In genomic region chr12:109186993-109187653, GRCh38 we compare ENCODE assay signal across 1 cellular context.
TF ChIP-seq lines count a peak whose summit lies in the region.

No MANE protein-coding gene starts in this region.

TF ChIP-seq in HEK293, 187 proteins besides CTCF, POLR2A, EP300 and RAD21 (continued from another document and continues in another):
- TF ChIP-seq ZNF792 (tag by site-specific recombination; IDR thresholded peaks at IDR 0.05) (no peak), TRIM28 (IDR thresholded peaks at IDR 0.05; ENCODE audit: borderline replicate concordance, low read length) (no peak), ZNF19 (tag by site-specific recombination; IDR thresholded peaks at IDR 0.05; ENCODE audit: low read depth) (peak; percentile 40; the same call in 1 of the 2 replicates), SCRT1 (tag by site-specific recombination; IDR thresholded peaks at IDR 0.05; ENCODE audit: borderline replicate concordance) (no peak), ZBTB49 (tag by site-specific recombination; IDR thresholded peaks at IDR 0.05; ENCODE audit: low read depth) (no peak), ZNF324 (tag by site-specific recombination; IDR thresholded peaks at IDR 0.05) (no peak), ZNF366 (tag by site-specific recombination; conservative IDR thresholded peaks at IDR 0.05) (peak; percentile 90), YY1 (tag by site-specific recombination; IDR thresholded peaks at IDR 0.05) (no peak), ZNF596 (tag by site-specific recombination; IDR thresholded peaks at IDR 0.05) (no peak), ZNF660 (tag by site-specific recombination; IDR thresholded peaks at IDR 0.05) (no peak), ZNF785 (tag by site-specific recombination; IDR thresholded peaks at IDR 0.05) (no peak), ZEB2 (tag by site-specific recombination; IDR thresholded peaks at IDR 0.05) (no peak), ZNF335 (tag by site-specific recombination; conservative IDR thresholded peaks at IDR 0.05) (no peak), HOXA7 (CRISPR knock-in tag; IDR thresholded peaks at IDR 0.05; ENCODE audit: borderline replicate concordance) (no peak), ZBTB21 (tag by site-specific recombination; IDR thresholded peaks at IDR 0.05) (peak; percentile 61), ZNF169 (tag by site-specific recombination; IDR thresholded peaks at IDR 0.05) (no peak), ZNF707 (tag by site-specific recombination; IDR thresholded peaks at IDR 0.05) (no peak), ZNF529 (tag by site-specific recombination; IDR thresholded peaks at IDR 0.05; ENCODE audit: insufficient replicate concordance) (peak; percentile 74), ZNF404 (tag by site-specific recombination; IDR thresholded peaks at IDR 0.05) (peak; percentile 86), ZNF580 (tag by site-specific recombination; IDR thresholded peaks at IDR 0.05) (0 out of 2 replicates have a peak, but pooled peaks have one; percentile 49), ZNF280C (tag by site-specific recombination; IDR thresholded peaks at IDR 0.05) (no peak), ZNF157 (tag by site-specific recombination; IDR thresholded peaks at IDR 0.05) (no peak), ZFP3 (tag by site-specific recombination; IDR thresholded peaks at IDR 0.05; ENCODE audit: low read depth) (0 out of 2 replicates have a peak, but pooled peaks have one; percentile 9), ZNF138 (tag by site-specific recombination; IDR thresholded peaks at IDR 0.05; ENCODE audit: borderline replicate concordance) (no peak), ZBTB44 (tag by site-specific recombination; IDR thresholded peaks at IDR 0.05) (no peak), ZNF544 (tag by site-specific recombination; IDR thresholded peaks at IDR 0.05) (no peak), ZNF701 (tag by site-specific recombination; IDR thresholded peaks at IDR 0.05) (no peak), ZBTB6 (tag by site-specific recombination; IDR thresholded peaks at IDR 0.05) (no peak), HOXC10 (CRISPR knock-in tag; IDR thresholded peaks at IDR 0.05) (no peak), KLF7 (tag by site-specific recombination; IDR thresholded peaks at IDR 0.05; ENCODE audit: borderline replicate concordance) (0 out of 2 replicates have a peak, but pooled peaks have one; percentile 44), ZBTB20 (tag by site-specific recombination; IDR thresholded peaks at IDR 0.05) (no peak), OVOL3 (tag by site-specific recombination; IDR thresholded peaks at IDR 0.05) (no peak), PRDM1 (tag by site-specific recombination; IDR thresholded peaks at IDR 0.05) (no peak), ZNF776 (tag by site-specific recombination; IDR thresholded peaks at IDR 0.05; ENCODE audit: borderline replicate concordance) (no peak), ZNF639 (tag by site-specific recombination; IDR thresholded peaks at IDR 0.05) (peak; percentile 70), ZNF341 (tag by site-specific recombination; IDR thresholded peaks at IDR 0.05; ENCODE audit: low read depth) (no peak), ZBTB7A (tag by site-specific recombination; IDR thresholded peaks at IDR 0.05; ENCODE audit: low read depth) (no peak), ZNF350 (tag by site-specific recombination; IDR thresholded peaks at IDR 0.05) (no peak), ZSCAN23 (tag by site-specific recombination; IDR thresholded peaks at IDR 0.05) (no peak), ZNF23 (tag by site-specific recombination; IDR thresholded peaks at IDR 0.05; ENCODE audit: borderline replicate concordance) (no peak), PRDM2 (tag by site-specific recombination; IDR thresholded peaks at IDR 0.05; ENCODE audit: borderline replicate concordance) (no peak), ZNF37A (tag by site-specific recombination; IDR thresholded peaks at IDR 0.05) (no peak), SP3 (tag by site-specific recombination; IDR thresholded peaks at IDR 0.05) (no peak), GLI4 (tag by site-specific recombination; IDR thresholded peaks at IDR 0.05) (no peak), ZNF530 (tag by site-specific recombination; IDR thresholded peaks at IDR 0.05; ENCODE audit: low read depth) (no peak), ZNF510 (tag by site-specific recombination; IDR thresholded peaks at IDR 0.05; ENCODE audit: insufficient replicate concordance) (peak; percentile 83), ZNF837 (tag by site-specific recombination; IDR thresholded peaks at IDR 0.05) (no peak), PRDM6 (tag by site-specific recombination; IDR thresholded peaks at IDR 0.05) (no peak), KLF16 (tag by site-specific recombination; IDR thresholded peaks at IDR 0.05) (no peak), ZNF600 (tag by site-specific recombination; IDR thresholded peaks at IDR 0.05) (no peak), HOXD13 (CRISPR knock-in tag; IDR thresholded peaks at IDR 0.05; ENCODE audit: borderline replicate concordance) (no peak)
